Comparison of ENCODE assay signal across 1 cellular context in the genomic region with DNA sequence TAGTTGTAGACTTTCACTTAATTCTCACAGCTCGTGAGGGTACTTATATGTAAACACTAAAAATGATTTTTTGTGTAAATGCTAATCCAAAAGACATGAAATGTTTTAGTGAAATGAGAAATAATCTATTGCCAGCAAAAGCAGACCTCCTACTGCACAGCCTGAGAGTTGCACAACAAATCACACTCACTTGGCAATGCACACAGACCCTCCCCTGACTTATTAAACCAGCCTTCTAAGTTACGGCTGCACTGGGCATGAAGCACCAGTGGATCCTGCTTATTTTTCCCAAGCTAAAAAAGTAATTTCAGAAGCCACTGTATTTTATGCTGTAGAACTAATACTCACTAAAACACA.
TF ChIP-seq lines count a peak whose summit lies in the region.

No MANE protein-coding gene starts in this region.

TF ChIP-seq in H1, 55 proteins besides CTCF, POLR2A, EP300 and RAD21:
- TF ChIP-seq CEBPB (IDR thresholded peaks at IDR 0.05; ENCODE audit: low read depth, low read length) (peak; percentile 44; the same call in 1 of the 2 replicates), KDM4A (IDR thresholded peaks at IDR 0.05; ENCODE audit: low read depth, low read length, severe bottlenecking) (no peak)
